In the genomic region with DNA sequence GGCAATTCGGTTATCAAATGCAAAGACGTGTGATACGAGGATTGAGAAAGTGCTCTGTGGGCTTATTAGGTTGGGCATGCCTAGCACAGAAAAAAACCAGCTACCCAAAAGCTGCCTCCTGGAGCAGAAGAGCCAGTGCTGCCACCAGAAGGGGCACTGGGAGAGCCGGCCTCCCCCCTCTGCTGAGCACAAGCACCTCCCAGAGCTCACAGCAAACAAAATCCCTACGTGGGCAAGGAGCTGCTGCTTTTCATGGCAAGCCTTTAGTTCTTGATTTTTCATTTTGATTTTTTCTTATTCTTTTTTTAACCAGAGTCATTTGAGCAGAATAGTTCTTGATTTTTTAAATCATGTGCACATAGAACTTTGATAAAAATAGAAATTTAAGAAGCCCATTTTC, we compare ENCODE assay signal across 18 cellular contexts. TPM values are rescaled to one million over a fixed set of nuclear protein-coding genes. Genes with fewer than 3 reads are reported as not detected.
A peak's percentile ranks its signal among the peaks of the same experiment; 100 is the strongest.
DNase-seq lines count a peak whose midpoint lies in the region; ATAC-seq and TF ChIP-seq lines count a peak whose summit lies in the region.
"Had no signal": no experiment of that assay in that cellular context is flagged by ENCODE, and none has a peak within 500 bp of the region (broad histone marks: within the 10 kb centered on the region; RNA-seq: fewer than 3 reads in every experiment).

No MANE protein-coding gene starts in this region.

- H3K27ac ChIP-seq in MM.1S (ENCODE audit: low read length) (peak overlapping the region; percentile 98), mesenchymal stem cell (ENCODE audit: low read length, poor library complexity, severe bottlenecking) (peak overlapping the region; percentile 95), psoas muscle (peak overlapping the region; percentile 79), spleen (no peak overlapping the region)

- H3K4me3 ChIP-seq in MM.1S (ENCODE audit: low read length) (no peak overlapping the region), mesenchymal stem cell (ENCODE audit: insufficient read depth in 1 of 2, low read depth in 1 of 2, low read length in 2 of 2) (no peak overlapping the region), psoas muscle (no peak overlapping the region), spleen (no peak overlapping the region)
- H3K4me3 ChIP-seq: HAP-1 had no signal

- no peak for DNase-seq in MM.1S
- DNase-seq in mesenchymal stem cell, result no peak
- no peak for DNase-seq in psoas muscle
- peak; percentile 48 for DNase-seq in spleen
- no peak for DNase-seq in epidermal melanocyte (ENCODE audit: insufficient read length, low spot score)
- no peak for DNase-seq in stimulated activated CD4-positive, alpha-beta T cell treated with anti-CD3 and anti-CD28 coated beads, Interleukin-4, amount 100 ng/mL, for 24 hours
- DNase-seq: C1 segment of cervical spinal cord; Calu3; CD4-positive, alpha-beta memory T cell; COR-L47; DMS53; DMS79 treated with DMSO at 0.1 percent for 48 hours; GF-D8; GOT3; HFFc6 had no signal

- TF ChIP-seq CTCF in MM.1S (IDR thresholded peaks at IDR 0.05; ENCODE audit: low read length), result no peak
- no peak for TF ChIP-seq CTCF in psoas muscle (IDR thresholded peaks at IDR 0.05)
- no peak for TF ChIP-seq CTCF in spleen (IDR thresholded peaks at IDR 0.05 in 8 of 11, conservative IDR thresholded peaks at IDR 0.05 in 3 of 11)

- H4K20me1 ChIP-seq in MM.1S (ENCODE audit: insufficient read depth, low read length), result no peaks in the 10 kb centered on the region

- H3K79me1 ChIP-seq in mesenchymal stem cell (replicated peaks; ENCODE audit: low read length, poor library complexity, severe bottlenecking), result peaks cover 29% of the 10 kb centered on the region

- intact Hi-C loops in psoas muscle (cut with DNase I), result no loop called here
- intact Hi-C loops in spleen (cut with DNase I; ENCODE audit: low total_unique reads), result no loop called here

- H2BK120ac ChIP-seq in mesenchymal stem cell (ENCODE audit: low read depth, low read length), result no peak overlapping the region

- H2BK15ac ChIP-seq in mesenchymal stem cell (ENCODE audit: low read depth, poor library complexity, severe bottlenecking), result no peak overlapping the region

- no peak overlapping the region for H4K8ac ChIP-seq in mesenchymal stem cell (ENCODE audit: low read length)

- no peak for TF ChIP-seq POLR2A in spleen (IDR thresholded peaks at IDR 0.05)

- peaks cover 28% of the 10 kb centered on the region for H3K79me2 ChIP-seq in MM.1S (ENCODE audit: low read length)

- no peak overlapping the region for H3K23ac ChIP-seq in mesenchymal stem cell (ENCODE audit: low read length in 2 of 2)

- H3K18ac ChIP-seq in mesenchymal stem cell (ENCODE audit: low read depth in 1 of 2, low read length in 2 of 2), result no peak overlapping the region

- H3K9me2 ChIP-seq in MM.1S (replicated peaks; ENCODE audit: insufficient read depth, low read length), result no peaks in the 10 kb centered on the region

- H2AK5ac ChIP-seq in mesenchymal stem cell (ENCODE audit: low read length, severe bottlenecking), result peak overlapping the region; percentile 87

- 100% methylated on average over 3 of the region's 5 CpGs for WGBS in mesenchymal stem cell
- WGBS in psoas muscle, 3 donors, result 71 to 86% (median 76%) methylated on average over 5 of the region's 5 CpGs
- WGBS in spleen, 5 donors, result 93 to 99% (median 96%) methylated on average over 5 of the region's 5 CpGs

- H3K4me1 ChIP-seq in MM.1S (ENCODE audit: low read length) (peaks cover 22% of the 10 kb centered on the region), mesenchymal stem cell (ENCODE audit: control insufficient read depth, insufficient read depth, low read depth, low read length) (peaks cover 18% of the 10 kb centered on the region), psoas muscle (peaks cover 74% of the 10 kb centered on the region), spleen (no peaks in the 10 kb centered on the region)
- H3K4me1 ChIP-seq: HAP-1 had no signal

- H3F3A ChIP-seq in MM.1S (ENCODE audit: insufficient read depth, low read length), result peaks cover 24% of the 10 kb centered on the region

- H2AFZ ChIP-seq in MM.1S (ENCODE audit: low read length) (no peak overlapping the region), mesenchymal stem cell (ENCODE audit: low read depth, low read length) (no peak overlapping the region)

- no peak overlapping the region for H4K91ac ChIP-seq in mesenchymal stem cell (ENCODE audit: low read length)

- no peak overlapping the region for H3K9ac ChIP-seq in MM.1S (ENCODE audit: low read length)
- H3K9ac ChIP-seq in mesenchymal stem cell (ENCODE audit: low read length), result no peak overlapping the region

- H3K36me3 ChIP-seq in MM.1S (replicated peaks; ENCODE audit: insufficient read depth, low read length), result peaks cover 14% of the 10 kb centered on the region; the same call in 1 of the 2 replicates
- peaks cover 37 to 74% of the 10 kb centered on the region in 2 experiments for H3K36me3 ChIP-seq in mesenchymal stem cell (ENCODE audit: control insufficient read depth in 1 of 2, insufficient read depth in 2 of 2, low read depth in 1 of 2, low read length in 2 of 2)
- H3K36me3 ChIP-seq in psoas muscle (ENCODE audit: insufficient read depth in 1 of 2, low read depth in 1 of 2), result peaks cover 19 to 67% of the 10 kb centered on the region in 2 donors
- peaks cover 0 to 93% (median 74%) of the 10 kb centered on the region in 6 donors for H3K36me3 ChIP-seq in spleen

- H3K27me3 ChIP-seq in MM.1S (replicated peaks; ENCODE audit: insufficient read depth, low read length) (no peaks in the 10 kb centered on the region), mesenchymal stem cell (ENCODE audit: control insufficient read depth in 1 of 2, insufficient read depth in 1 of 2, low read length in 2 of 2) (no peaks in the 10 kb centered on the region), psoas muscle (ENCODE audit: insufficient read depth in 3 of 3, low read length in 2 of 3) (no peaks in the 10 kb centered on the region), spleen (replicated peaks in 1 of 7) (no peaks in the 10 kb centered on the region)

- no peak overlapping the region for H3K4ac ChIP-seq in mesenchymal stem cell (ENCODE audit: low read depth in 1 of 2, low read length in 2 of 2)

- H3K14ac ChIP-seq in mesenchymal stem cell (ENCODE audit: low read length in 2 of 2), result no peak overlapping the region

- H2BK12ac ChIP-seq in mesenchymal stem cell (ENCODE audit: low read length in 2 of 2), result no peak overlapping the region

- H3K9me3 ChIP-seq in MM.1S (replicated peaks; ENCODE audit: insufficient read depth, low read length) (no peaks in the 10 kb centered on the region), mesenchymal stem cell (ENCODE audit: control insufficient read depth, low read length) (peaks cover 5% of the 10 kb centered on the region), psoas muscle (no peaks in the 10 kb centered on the region), spleen (peaks cover 0 to 17% (median 11%) of the 10 kb centered on the region in 8 donors)
- H3K9me3 ChIP-seq: HAP-1 had no signal

- H2BK5ac ChIP-seq in mesenchymal stem cell (ENCODE audit: low read depth, low read length, poor library complexity, severe bottlenecking), result no peak overlapping the region

- H3K4me2 ChIP-seq in MM.1S (ENCODE audit: low read depth, low read length) (no peak overlapping the region), mesenchymal stem cell (ENCODE audit: low read length, poor library complexity, severe bottlenecking) (no peak overlapping the region)

- ATAC-seq in psoas muscle (no peak), HG03432 (IDR thresholded peaks at IDR 0.05; ENCODE audit: unreplicated experiment) (no peak), GM19452 (IDR thresholded peaks at IDR 0.05; ENCODE audit: unreplicated experiment) (no peak)

RNA-seq across cellular contexts. Expression of a gene that starts 12.8 kb away (rescaled TPM):
- polyA plus RNA-seq in mesenchymal stem cell (2013, experiment 1 of 2), result 11.2 TPM
- polyA plus RNA-seq in mesenchymal stem cell (2013, experiment 2 of 2), result 11.4 TPM
- total RNA-seq in psoas muscle (100 to 1,000 TPM in 1 of 4 donors, 10 to 100 TPM in 3; 75.1 to 139 (median 88.7) TPM), spleen (10 to 100 TPM; 20.6 to 26.7 (median 22.3) TPM)
- polyA plus RNA-seq in psoas muscle (100 to 1,000 TPM in 1 of 3 donors, 10 to 100 TPM in 2; 61.6 to 128 (median 65.9) TPM), spleen (10 to 100 TPM; 14.5 to 15.5 (median 15.4) TPM)

RNA-seq across cellular contexts. Expression of a gene that starts 12.9 kb away (rescaled TPM):
- polyA plus RNA-seq in mesenchymal stem cell (2013, experiment 1 of 2), result 19.9 TPM
- polyA plus RNA-seq in mesenchymal stem cell (2013, experiment 2 of 2), result 20.4 TPM
- 10 to 100 TPM; 16.4 to 46.7 (median 24.5) TPM for total RNA-seq in psoas muscle
- polyA plus RNA-seq in psoas muscle, result 10 to 100 TPM; 13.3 to 37.7 (median 15.3) TPM
- 10 to 100 TPM; 15.3 to 32.3 (median 21.0) TPM for total RNA-seq in spleen
- polyA plus RNA-seq in spleen, result 10 to 100 TPM in 1 of 3 donors, 1 to 10 TPM in 2; 5.5 to 11.1 (median 6.5) TPM

Comparison
In these comparisons a context has a peak if more than half of its experiments do, and no peak if none do; other contexts are left out.
1. H3K27ac ChIP-seq: peak in MM.1S (single experiment), mesenchymal stem cell (single experiment) and psoas muscle (single experiment); none in spleen (0 of 8).